ENCODE assay signal across 8 cellular contexts in genomic region chr12:94114166-94114565, GRCh38. TPM values are rescaled to one million over a fixed set of nuclear protein-coding genes. Genes with fewer than 3 reads are reported as not detected.
"Had no signal": no experiment of that assay in that cellular context is flagged by ENCODE, and none has a peak within 500 bp of the region (broad histone marks: within the 10 kb centered on the region; RNA-seq: fewer than 3 reads in every experiment).

No MANE protein-coding gene starts in this region.

- FAIRE-seq: G401.6, GM12878, GM12892, GM18507, GM19239 had no signal

- DNase-seq: GDM1, GF-D8 had no signal

- ATAC-seq: GM12878 had no signal

- H3K4me3 ChIP-seq: GM12878 had no signal

RNA-seq across cellular contexts. Expression of gene PLXNC1, which starts 34.2 kb away (rescaled TPM):
- total RNA-seq: G401 had no signal
